Comparison of ENCODE assay signal across 1 cellular context in the genomic region with DNA sequence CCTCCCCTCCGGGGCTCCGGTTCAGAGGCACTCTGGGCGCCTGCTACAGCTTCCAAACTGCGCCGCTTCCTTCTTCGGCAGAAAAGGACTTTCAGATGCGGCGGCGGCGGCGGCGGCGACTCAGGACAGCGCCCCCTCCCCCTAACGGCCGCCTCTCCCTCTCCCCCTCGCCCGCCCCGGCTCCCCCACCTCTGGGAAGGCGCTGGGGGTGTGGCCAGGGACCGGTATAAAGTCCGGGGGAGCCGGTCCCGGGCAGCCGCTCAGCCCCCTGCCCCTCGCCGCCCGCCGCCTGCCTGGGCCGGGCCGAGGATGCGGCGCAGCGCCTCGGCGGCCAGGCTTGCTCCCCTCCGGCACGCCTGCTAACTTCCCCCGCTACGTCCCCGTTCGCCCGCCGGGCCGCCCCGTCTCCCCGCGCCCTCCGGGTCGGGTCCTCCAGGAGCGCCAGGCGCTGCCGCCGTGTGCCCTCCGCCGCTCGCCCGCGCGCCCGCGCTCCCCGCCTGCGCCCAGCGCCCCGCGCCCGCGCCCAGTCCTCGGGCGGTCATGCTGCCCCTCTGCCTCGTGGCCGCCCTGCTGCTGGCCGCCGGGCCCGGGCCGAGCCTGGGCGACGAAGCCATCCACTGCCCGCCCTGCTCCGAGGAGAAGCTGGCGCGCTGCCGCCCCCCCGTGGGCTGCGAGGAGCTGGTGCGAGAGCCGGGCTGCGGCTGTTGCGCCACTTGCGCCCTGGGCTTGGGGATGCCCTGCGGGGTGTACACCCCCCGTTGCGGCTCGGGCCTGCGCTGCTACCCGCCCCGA.
TF ChIP-seq lines count a peak whose summit lies in the region.

A gene (plus strand): TSS at position 255 of the 792 bp plus-strand sequence. CDS start 286 bp downstream, at position 541.

TF ChIP-seq in K562, 482 proteins besides CTCF, POLR2A, EP300 and RAD21 (continued from another document and continues in another):
- TF ChIP-seq, protein P1, sequence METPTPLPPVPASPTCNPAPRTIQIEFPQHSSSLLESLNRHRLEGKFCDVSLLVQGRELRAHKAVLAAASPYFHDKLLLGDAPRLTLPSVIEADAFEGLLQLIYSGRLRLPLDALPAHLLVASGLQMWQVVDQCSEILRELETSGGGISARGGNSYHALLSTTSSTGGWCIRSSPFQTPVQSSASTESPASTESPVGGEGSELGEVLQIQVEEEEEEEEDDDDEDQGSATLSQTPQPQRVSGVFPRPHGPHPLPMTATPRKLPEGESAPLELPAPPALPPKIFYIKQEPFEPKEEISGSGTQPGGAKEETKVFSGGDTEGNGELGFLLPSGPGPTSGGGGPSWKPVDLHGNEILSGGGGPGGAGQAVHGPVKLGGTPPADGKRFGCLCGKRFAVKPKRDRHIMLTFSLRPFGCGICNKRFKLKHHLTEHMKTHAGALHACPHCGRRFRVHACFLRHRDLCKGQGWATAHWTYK (CRISPR knock-in tag; IDR thresholded peaks at IDR 0.05): no peak
- TF ChIP-seq ETV1 (tag; conservative IDR thresholded peaks at IDR 0.05; ENCODE audit: low read depth) (no peak), ZNF586 (CRISPR knock-in tag; conservative IDR thresholded peaks at IDR 0.05) (no peak), ZNF232 (CRISPR knock-in tag; IDR thresholded peaks at IDR 0.05) (no peak), IRF2 (CRISPR knock-in tag; IDR thresholded peaks at IDR 0.05) (no peak), HMG20A (CRISPR knock-in tag; conservative IDR thresholded peaks at IDR 0.05) (no peak), ZNF41 (CRISPR knock-in tag; conservative IDR thresholded peaks at IDR 0.05) (no peak), TBP (optimal IDR thresholded peaks at IDR 0.05; ENCODE audit: low read depth, low read length) (peak; percentile 7), ZNF507 (tag; conservative IDR thresholded peaks at IDR 0.05) (no peak), DMBX1 (CRISPR knock-in tag; IDR thresholded peaks at IDR 0.05; ENCODE audit: borderline replicate concordance) (peak; percentile 69), THRAP3 (IDR thresholded peaks at IDR 0.05; ENCODE audit: borderline replicate concordance) (no peak), NR4A1 (CRISPR knock-in tag; IDR thresholded peaks at IDR 0.05) (no peak), NR4A1 (tag; IDR thresholded peaks at IDR 0.05) (peak; percentile 68; the same call in 1 of the 2 replicates), ZNF3 (CRISPR knock-in tag; IDR thresholded peaks at IDR 0.05) (no peak), ZNF77 (CRISPR knock-in tag; IDR thresholded peaks at IDR 0.05) (no peak), ZNF23 (CRISPR knock-in tag; IDR thresholded peaks at IDR 0.05) (no peak), MED1 (CRISPR knock-in tag; IDR thresholded peaks at IDR 0.05; ENCODE audit: borderline replicate concordance) (no peak), E2F3 (CRISPR knock-in tag; IDR thresholded peaks at IDR 0.05) (no peak), FOXM1 (IDR thresholded peaks at IDR 0.05; ENCODE audit: low read depth) (no peak), FOXM1 (CRISPR knock-in tag; IDR thresholded peaks at IDR 0.05; ENCODE audit: low read depth) (no peak), HDAC3 (IDR thresholded peaks at IDR 0.05; ENCODE audit: borderline replicate concordance, partially characterized antibody) (no peak), NR2F6 (CRISPR knock-in tag; IDR thresholded peaks at IDR 0.05) (no peak), BRF1 (IDR thresholded peaks at IDR 0.05; ENCODE audit: borderline replicate concordance, extremely low read depth, insufficient read length) (no peak), ZBTB7A (IDR thresholded peaks at IDR 0.05; ENCODE audit: borderline replicate concordance, control insufficient read depth, low read depth, low read length) (0 out of 2 replicates have a peak, but pooled peaks have one; percentile 57), KLF10 (CRISPR knock-in tag; IDR thresholded peaks at IDR 0.05) (no peak), CBX8 (IDR thresholded peaks at IDR 0.05; ENCODE audit: borderline replicate concordance, extremely low read depth, low read depth, low read length, poor library complexity, severe bottlenecking) (no peak), ERF (CRISPR knock-in tag; IDR thresholded peaks at IDR 0.05) (no peak), POLR2B (IDR thresholded peaks at IDR 0.05; ENCODE audit: low read depth, partially characterized antibody) (no peak), ZNF764 (CRISPR knock-in tag; IDR thresholded peaks at IDR 0.05; ENCODE audit: low read depth) (no peak), SIX5 (IDR thresholded peaks at IDR 0.05; ENCODE audit: borderline replicate concordance in 1 of 2, insufficient read depth in 1 of 2, low read depth in 1 of 2, low read length in 2 of 2) (no peak), NFXL1 (CRISPR knock-in tag; IDR thresholded peaks at IDR 0.05) (no peak), POLR2H (tag; IDR thresholded peaks at IDR 0.05; ENCODE audit: low read depth) (no peak; the same call in 1 of the 2 replicates), ZNF79 (CRISPR knock-in tag; IDR thresholded peaks at IDR 0.05; ENCODE audit: low read depth) (no peak), NFE2 (IDR thresholded peaks at IDR 0.05; ENCODE audit: low read depth) (no peak), HSF4 (CRISPR knock-in tag; IDR thresholded peaks at IDR 0.05; ENCODE audit: borderline replicate concordance) (no peak), MYBL2 (IDR thresholded peaks at IDR 0.05; ENCODE audit: low read depth) (no peak), MYBL2 (CRISPR knock-in tag; IDR thresholded peaks at IDR 0.05; ENCODE audit: borderline replicate concordance) (no peak), NR2C2 (CRISPR knock-in tag; IDR thresholded peaks at IDR 0.05) (no peak), NR2C2 (tag; IDR thresholded peaks at IDR 0.05) (no peak)
- TF ChIP-seq, protein P2, sequence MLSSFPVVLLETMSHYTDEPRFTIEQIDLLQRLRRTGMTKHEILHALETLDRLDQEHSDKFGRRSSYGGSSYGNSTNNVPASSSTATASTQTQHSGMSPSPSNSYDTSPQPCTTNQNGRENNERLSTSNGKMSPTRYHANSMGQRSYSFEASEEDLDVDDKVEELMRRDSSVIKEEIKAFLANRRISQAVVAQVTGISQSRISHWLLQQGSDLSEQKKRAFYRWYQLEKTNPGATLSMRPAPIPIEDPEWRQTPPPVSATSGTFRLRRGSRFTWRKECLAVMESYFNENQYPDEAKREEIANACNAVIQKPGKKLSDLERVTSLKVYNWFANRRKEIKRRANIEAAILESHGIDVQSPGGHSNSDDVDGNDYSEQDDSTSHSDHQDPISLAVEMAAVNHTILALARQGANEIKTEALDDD (IDR thresholded peaks at IDR 0.05): no peak
- TF ChIP-seq, protein P3, sequence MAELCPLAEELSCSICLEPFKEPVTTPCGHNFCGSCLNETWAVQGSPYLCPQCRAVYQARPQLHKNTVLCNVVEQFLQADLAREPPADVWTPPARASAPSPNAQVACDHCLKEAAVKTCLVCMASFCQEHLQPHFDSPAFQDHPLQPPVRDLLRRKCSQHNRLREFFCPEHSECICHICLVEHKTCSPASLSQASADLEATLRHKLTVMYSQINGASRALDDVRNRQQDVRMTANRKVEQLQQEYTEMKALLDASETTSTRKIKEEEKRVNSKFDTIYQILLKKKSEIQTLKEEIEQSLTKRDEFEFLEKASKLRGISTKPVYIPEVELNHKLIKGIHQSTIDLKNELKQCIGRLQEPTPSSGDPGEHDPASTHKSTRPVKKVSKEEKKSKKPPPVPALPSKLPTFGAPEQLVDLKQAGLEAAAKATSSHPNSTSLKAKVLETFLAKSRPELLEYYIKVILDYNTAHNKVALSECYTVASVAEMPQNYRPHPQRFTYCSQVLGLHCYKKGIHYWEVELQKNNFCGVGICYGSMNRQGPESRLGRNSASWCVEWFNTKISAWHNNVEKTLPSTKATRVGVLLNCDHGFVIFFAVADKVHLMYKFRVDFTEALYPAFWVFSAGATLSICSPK (IDR thresholded peaks at IDR 0.05; ENCODE audit: borderline replicate concordance): no peak
- TF ChIP-seq, protein P4, sequence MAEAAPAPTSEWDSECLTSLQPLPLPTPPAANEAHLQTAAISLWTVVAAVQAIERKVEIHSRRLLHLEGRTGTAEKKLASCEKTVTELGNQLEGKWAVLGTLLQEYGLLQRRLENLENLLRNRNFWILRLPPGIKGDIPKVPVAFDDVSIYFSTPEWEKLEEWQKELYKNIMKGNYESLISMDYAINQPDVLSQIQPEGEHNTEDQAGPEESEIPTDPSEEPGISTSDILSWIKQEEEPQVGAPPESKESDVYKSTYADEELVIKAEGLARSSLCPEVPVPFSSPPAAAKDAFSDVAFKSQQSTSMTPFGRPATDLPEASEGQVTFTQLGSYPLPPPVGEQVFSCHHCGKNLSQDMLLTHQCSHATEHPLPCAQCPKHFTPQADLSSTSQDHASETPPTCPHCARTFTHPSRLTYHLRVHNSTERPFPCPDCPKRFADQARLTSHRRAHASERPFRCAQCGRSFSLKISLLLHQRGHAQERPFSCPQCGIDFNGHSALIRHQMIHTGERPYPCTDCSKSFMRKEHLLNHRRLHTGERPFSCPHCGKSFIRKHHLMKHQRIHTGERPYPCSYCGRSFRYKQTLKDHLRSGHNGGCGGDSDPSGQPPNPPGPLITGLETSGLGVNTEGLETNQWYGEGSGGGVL (CRISPR knock-in tag; IDR thresholded peaks at IDR 0.05): no peak
- TF ChIP-seq, protein P5, sequence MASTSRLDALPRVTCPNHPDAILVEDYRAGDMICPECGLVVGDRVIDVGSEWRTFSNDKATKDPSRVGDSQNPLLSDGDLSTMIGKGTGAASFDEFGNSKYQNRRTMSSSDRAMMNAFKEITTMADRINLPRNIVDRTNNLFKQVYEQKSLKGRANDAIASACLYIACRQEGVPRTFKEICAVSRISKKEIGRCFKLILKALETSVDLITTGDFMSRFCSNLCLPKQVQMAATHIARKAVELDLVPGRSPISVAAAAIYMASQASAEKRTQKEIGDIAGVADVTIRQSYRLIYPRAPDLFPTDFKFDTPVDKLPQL (IDR thresholded peaks at IDR 0.05; ENCODE audit: extremely low read depth, insufficient read length): no peak
- TF ChIP-seq, protein P6, sequence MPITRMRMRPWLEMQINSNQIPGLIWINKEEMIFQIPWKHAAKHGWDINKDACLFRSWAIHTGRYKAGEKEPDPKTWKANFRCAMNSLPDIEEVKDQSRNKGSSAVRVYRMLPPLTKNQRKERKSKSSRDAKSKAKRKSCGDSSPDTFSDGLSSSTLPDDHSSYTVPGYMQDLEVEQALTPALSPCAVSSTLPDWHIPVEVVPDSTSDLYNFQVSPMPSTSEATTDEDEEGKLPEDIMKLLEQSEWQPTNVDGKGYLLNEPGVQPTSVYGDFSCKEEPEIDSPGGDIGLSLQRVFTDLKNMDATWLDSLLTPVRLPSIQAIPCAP (CRISPR knock-in tag; IDR thresholded peaks at IDR 0.05; ENCODE audit: borderline replicate concordance): no peak
- TF ChIP-seq, protein P7, sequence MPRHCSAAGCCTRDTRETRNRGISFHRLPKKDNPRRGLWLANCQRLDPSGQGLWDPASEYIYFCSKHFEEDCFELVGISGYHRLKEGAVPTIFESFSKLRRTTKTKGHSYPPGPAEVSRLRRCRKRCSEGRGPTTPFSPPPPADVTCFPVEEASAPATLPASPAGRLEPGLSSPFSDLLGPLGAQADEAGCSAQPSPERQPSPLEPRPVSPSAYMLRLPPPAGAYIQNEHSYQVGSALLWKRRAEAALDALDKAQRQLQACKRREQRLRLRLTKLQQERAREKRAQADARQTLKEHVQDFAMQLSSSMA (CRISPR knock-in tag; IDR thresholded peaks at IDR 0.05): no peak
- TF ChIP-seq, protein P8, sequence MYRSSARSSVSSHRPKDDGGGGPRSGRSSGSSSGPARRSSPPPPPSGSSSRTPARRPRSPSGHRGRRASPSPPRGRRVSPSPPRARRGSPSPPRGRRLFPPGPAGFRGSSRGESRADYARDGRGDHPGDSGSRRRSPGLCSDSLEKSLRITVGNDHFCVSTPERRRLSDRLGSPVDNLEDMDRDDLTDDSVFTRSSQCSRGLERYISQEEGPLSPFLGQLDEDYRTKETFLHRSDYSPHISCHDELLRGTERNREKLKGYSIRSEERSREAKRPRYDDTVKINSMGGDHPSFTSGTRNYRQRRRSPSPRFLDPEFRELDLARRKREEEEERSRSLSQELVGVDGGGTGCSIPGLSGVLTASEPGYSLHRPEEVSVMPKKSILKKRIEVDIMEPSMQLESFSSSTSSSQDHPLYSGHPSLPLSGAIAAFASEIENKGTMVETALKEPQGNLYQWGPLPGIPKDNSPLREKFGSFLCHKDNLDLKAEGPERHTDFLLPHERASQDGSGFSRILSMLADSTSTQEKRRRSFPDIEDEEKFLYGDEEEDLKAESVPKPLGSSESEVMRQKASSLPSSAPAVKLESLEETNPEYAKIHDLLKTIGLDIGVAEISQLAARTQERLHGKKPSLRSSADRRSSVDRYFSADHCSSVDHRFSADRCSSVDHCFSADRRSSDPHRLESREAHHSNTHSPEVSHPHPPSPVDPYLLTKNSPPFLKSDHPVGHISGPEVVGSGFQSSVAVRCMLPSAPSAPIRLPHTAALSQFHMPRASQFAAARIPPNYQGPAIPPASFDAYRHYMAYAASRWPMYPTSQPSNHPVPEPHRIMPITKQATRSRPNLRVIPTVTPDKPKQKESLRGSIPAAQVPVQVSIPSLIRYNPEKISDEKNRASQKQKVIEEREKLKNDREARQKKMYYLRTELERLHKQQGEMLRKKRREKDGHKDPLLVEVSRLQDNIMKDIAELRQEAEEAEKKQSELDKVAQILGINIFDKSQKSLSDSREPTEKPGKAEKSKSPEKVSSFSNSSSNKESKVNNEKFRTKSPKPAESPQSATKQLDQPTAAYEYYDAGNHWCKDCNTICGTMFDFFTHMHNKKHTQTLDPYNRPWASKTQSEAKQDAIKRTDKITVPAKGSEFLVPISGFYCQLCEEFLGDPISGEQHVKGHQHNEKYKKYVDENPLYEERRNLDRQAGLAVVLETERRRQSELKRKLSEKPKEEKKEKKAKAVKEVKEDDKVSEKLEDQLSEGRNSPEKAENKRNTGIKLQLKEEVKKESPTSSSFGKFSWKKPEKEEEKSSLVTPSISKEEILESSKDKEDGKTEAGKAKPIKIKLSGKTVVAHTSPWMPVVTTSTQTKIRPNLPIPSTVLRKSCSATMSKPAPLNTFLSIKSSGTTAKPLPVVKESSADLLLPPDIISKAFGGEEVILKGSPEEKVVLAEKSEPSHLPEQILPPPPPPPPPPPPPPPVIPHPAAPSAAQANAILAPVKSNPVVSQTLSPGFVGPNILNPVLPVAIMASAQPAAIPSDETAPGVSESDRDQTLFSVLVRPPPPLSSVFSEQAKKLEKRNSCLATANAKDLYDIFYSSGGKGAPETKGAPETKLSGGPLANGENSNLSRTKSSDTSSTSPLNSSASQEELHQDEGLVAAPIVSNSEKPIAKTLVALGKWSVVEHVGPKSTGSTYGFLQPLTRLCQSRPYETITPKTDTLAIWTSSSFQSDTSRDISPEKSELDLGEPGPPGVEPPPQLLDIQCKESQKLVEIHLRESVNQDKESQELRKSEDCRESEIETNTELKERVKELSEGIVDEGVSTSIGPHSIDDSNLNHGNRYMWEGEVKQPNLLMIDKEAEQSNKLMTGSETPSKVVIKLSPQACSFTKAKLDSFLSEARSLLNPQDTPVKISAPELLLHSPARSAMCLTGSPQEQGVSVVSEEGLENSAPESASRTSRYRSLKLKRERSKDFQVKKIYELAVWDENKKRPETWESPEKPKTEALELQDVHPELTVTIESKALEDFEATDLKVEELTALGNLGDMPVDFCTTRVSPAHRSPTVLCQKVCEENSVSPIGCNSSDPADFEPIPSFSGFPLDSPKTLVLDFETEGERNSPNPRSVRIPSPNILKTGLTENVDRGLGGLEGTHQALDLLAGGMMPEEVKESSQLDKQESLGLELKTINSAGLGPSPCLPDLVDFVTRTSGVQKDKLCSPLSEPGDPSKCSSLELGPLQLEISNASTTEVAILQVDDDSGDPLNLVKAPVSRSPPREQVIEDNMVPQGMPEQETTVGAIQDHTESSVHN (IDR thresholded peaks at IDR 0.05; ENCODE audit: borderline replicate concordance in 1 of 2, low read depth in 1 of 2): no peak
